Comparison of ENCODE assay signal across 18 cellular contexts in genomic region chr7:140544278-140544896, GRCh38.
DNase-seq lines count a peak whose midpoint lies in the region; ATAC-seq, FAIRE-seq and TF ChIP-seq lines count a peak whose summit lies in the region.
"Had no signal": no experiment of that assay in that cellular context is flagged by ENCODE, and none has a peak within 500 bp of the region (broad histone marks: within the 10 kb centered on the region; RNA-seq: fewer than 3 reads in every experiment).

No MANE protein-coding gene starts in this region.

- H3K4me1 ChIP-seq in Caco-2 (0 out of 2 replicates have a peak, but pooled peaks cover 11% of the 10 kb centered on the region), K562 (replicated peaks in 1 of 2; ENCODE audit: control insufficient read depth in 2 of 2, insufficient read depth in 2 of 2, low read length in 2 of 2) (peaks cover 0 to 4% of the 10 kb centered on the region in 2 experiments; a peak in 1 of 5 replicates), liver (ENCODE audit: control insufficient read depth in 4 of 4, insufficient read depth in 4 of 4, low read length in 3 of 4) (peaks cover 0 to 26% (median 15%) of the 10 kb centered on the region in 4 donors)

- H3K4me1 Mint-ChIP-seq in Caco-2 (ENCODE audit: low read depth, unreplicated experiment) = peaks cover 24% of the 10 kb centered on the region
- H3K4me1 Mint-ChIP-seq in progenitor cell of endocrine pancreas (ENCODE audit: low read depth) = peaks cover 31% of the 10 kb centered on the region

- H3K27ac ChIP-seq in K562 (ENCODE audit: extremely low read depth, low read depth, low read length) (no peak overlapping the region), liver (ENCODE audit: low read depth in 1 of 2, low read length in 2 of 2) (no peak overlapping the region)

- POLR2A ChIA-PET in Caco-2 (lab: Charles Lee) (no interaction called here), K562 (lab: Yijun Ruan, JAX) (interaction anchor here (0.7 kb wide), 1 partner anchor 11 kb away, joined by 3 read pairs; no protein-coding TSS in a partner anchor)

- no peak for TF ChIP-seq EP300 in K562 (IDR thresholded peaks at IDR 0.05; ENCODE audit: low read length)

- H2AFZ ChIP-seq in K562 (ENCODE audit: low read depth, low read length) = no peak overlapping the region

- H3K4me3 Mint-ChIP-seq in Caco-2 (ENCODE audit: unreplicated experiment) (no peak overlapping the region), progenitor cell of endocrine pancreas (ENCODE audit: low read depth) (no peak overlapping the region)

- H3K9me3 ChIP-seq in Caco-2 (no peaks in the 10 kb centered on the region), K562 (replicated peaks; ENCODE audit: control insufficient read depth, insufficient read depth, low read depth, low read length) (no peaks in the 10 kb centered on the region), liver (ENCODE audit: control insufficient read depth in 4 of 4, low read length in 3 of 4) (no peaks in the 10 kb centered on the region)
- H3K9me3 ChIP-seq: A549 had no signal

- TF ChIP-seq POLR2A in K562 (conservative IDR thresholded peaks at IDR 0.05) = no peak

- H3K9me3 Mint-ChIP-seq in Caco-2 (ENCODE audit: unreplicated experiment) (no peaks in the 10 kb centered on the region), progenitor cell of endocrine pancreas (ENCODE audit: low read depth) (no peaks in the 10 kb centered on the region)

- no peak overlapping the region for H3K4me2 ChIP-seq in K562 (ENCODE audit: insufficient read depth, low read length)
- H3K4me2 ChIP-seq: A549 had no signal

- TF ChIP-seq CTCF in Caco-2 (IDR thresholded peaks at IDR 0.05; ENCODE audit: insufficient read depth in 1 of 2, low read depth in 1 of 2, low read length in 1 of 2, severe bottlenecking in 1 of 2, unreplicated experiment in 1 of 2) (no peak), K562 (IDR thresholded peaks at IDR 0.05 in 2 of 3, conservative IDR thresholded peaks at IDR 0.05 in 1 of 3; ENCODE audit: insufficient read depth in 2 of 3, low read depth in 1 of 3, low read length in 3 of 3) (no peak), liver (IDR thresholded peaks at IDR 0.05; ENCODE audit: low read depth, low read length, missing input control) (no peak), progenitor cell of endocrine pancreas (IDR thresholded peaks at IDR 0.05; ENCODE audit: unreplicated experiment) (no peak)

- intact Hi-C loops in Caco-2 (cut with micrococcal nuclease; ENCODE audit: unreplicated experiment) = no loop called here
- intact Hi-C loops in K562 (cut with micrococcal nuclease) = no loop called here

- in situ Hi-C loops in K562 (cut with MboI) = no loop called here

- H3K36me3 Mint-ChIP-seq in Caco-2 (ENCODE audit: insufficient read depth, unreplicated experiment) = peaks cover 11% of the 10 kb centered on the region
- H3K36me3 Mint-ChIP-seq in progenitor cell of endocrine pancreas (ENCODE audit: insufficient read depth) = peaks cover 15% of the 10 kb centered on the region

- H4K20me1 ChIP-seq in K562 (replicated peaks; ENCODE audit: control insufficient read depth, insufficient read depth, low read length) = 0 out of 2 replicates have a peak, but pooled peaks cover 6% of the 10 kb centered on the region

- TF ChIP-seq RAD21 in K562 (CRISPR knock-in tag; conservative IDR thresholded peaks at IDR 0.05 in 1 of 2, IDR thresholded peaks at IDR 0.05 in 1 of 2) = no peak
- TF ChIP-seq RAD21 in liver (IDR thresholded peaks at IDR 0.05) = no peak

- H3K9ac ChIP-seq in K562 (ENCODE audit: insufficient read depth in 1 of 2, low read depth in 2 of 2, low read length in 2 of 2) (no peak overlapping the region), liver (ENCODE audit: low read depth in 1 of 2, low read length in 2 of 2) (no peak overlapping the region)

- FAIRE-seq in K562 (lab: Jason Lieb, UNC) = no peak
- FAIRE-seq: A549 had no signal

- WGBS in K562 (ENCODE audit: insufficient coverage, low coverage, missing lambda C conversion rate) = 2% methylated on average over 22 of the region's 22 CpGs
- 66% methylated on average over 22 of the region's 22 CpGs for WGBS in liver

- ATAC-seq in K562 (no peak), HG02571 (IDR thresholded peaks at IDR 0.05; ENCODE audit: unreplicated experiment) (no peak), HG03108 (IDR thresholded peaks at IDR 0.05; ENCODE audit: unreplicated experiment) (no peak)
- ATAC-seq: A549 had no signal

- H3K36me3 ChIP-seq in Caco-2 (ENCODE audit: control insufficient read depth, insufficient read depth, low read length) (no peaks in the 10 kb centered on the region), K562 (ENCODE audit: control insufficient read depth, insufficient read depth, low read length) (no peaks in the 10 kb centered on the region), liver (ENCODE audit: control insufficient read depth in 4 of 4, insufficient read depth in 3 of 4, low read depth in 1 of 4, low read length in 3 of 4) (no peaks in the 10 kb centered on the region)

- BruUV-seq in Caco-2 (replicated peaks; lab: Mats Ljungman, UMichigan) (no TSS peak), K562 (replicated peaks; lab: Mats Ljungman, UMichigan) (no TSS peak)

- H3K9me1 ChIP-seq in K562 (ENCODE audit: control insufficient read depth, insufficient read depth, low read length) = no peaks in the 10 kb centered on the region

- H3K4me3 ChIP-seq in Caco-2 (ENCODE audit: low read depth, low read length) = no peak overlapping the region
- no peak overlapping the region for H3K4me3 ChIP-seq in K562
- H3K4me3 ChIP-seq in liver (ENCODE audit: low read depth in 1 of 3, low read length in 3 of 3) = no peak overlapping the region
- H3K4me3 ChIP-seq: A549 had no signal

- no peaks in the 10 kb centered on the region for H3K79me2 ChIP-seq in K562 (ENCODE audit: control insufficient read depth, insufficient read depth, low read length)

- H3K27me3 Mint-ChIP-seq in Caco-2 (ENCODE audit: insufficient read depth, unreplicated experiment) (no peaks in the 10 kb centered on the region), progenitor cell of endocrine pancreas (no peaks in the 10 kb centered on the region)

- DNase-seq in Caco-2 = peak; percentile 30 to 47
- no peak for DNase-seq in K562 (ENCODE audit: extremely low read depth in 1 of 4, low spot score in 3 of 4)
- no peak for DNase-seq in progenitor cell of endocrine pancreas (ENCODE audit: low spot score, unreplicated experiment)
- no peak for DNase-seq in NCI-H1417 (lab: John Stamatoyannopoulos, UW)
- no peak for DNase-seq in DMS79 treated with DMSO at 0.1 percent for 48 hours (lab: John Stamatoyannopoulos, UW)
- DNase-seq: C1 segment of cervical spinal cord, EL, GOT3, Karpas-422, MM.1S, NCI-H1092 treated with DMSO at 0.1 percent for 48 hours, NCI-H1694 treated with DMSO at 0.1 percent for 48 hours, NCI-H446, NCI-H69 had no signal

- no peak overlapping the region for H3K27ac Mint-ChIP-seq in Caco-2 (ENCODE audit: unreplicated experiment)
- H3K27ac Mint-ChIP-seq in progenitor cell of endocrine pancreas = peak overlapping the region; percentile 38

- no peaks in the 10 kb centered on the region for H3K27me3 ChIP-seq in Caco-2 (replicated peaks; ENCODE audit: control insufficient read depth, insufficient read depth, low read length)
- peaks cover 56 to 89% of the 10 kb centered on the region in 2 experiments for H3K27me3 ChIP-seq in K562 (ENCODE audit: control insufficient read depth in 2 of 2, insufficient read depth in 2 of 2, low read length in 2 of 2)
- no peaks in the 10 kb centered on the region for H3K27me3 ChIP-seq in liver (ENCODE audit: control insufficient read depth in 4 of 4, insufficient read depth in 4 of 4, low read length in 3 of 4)

- CTCF ChIA-PET in Caco-2 (lab: Charles Lee) (no interaction called here), K562 (lab: Yijun Ruan, JAX; ENCODE audit: low intra/inter-chr PET ratio) (interaction anchor here (0.5 kb wide), 1 partner anchor 1121 kb away, joined by 4 read pairs; no protein-coding TSS in a partner anchor)

TF ChIP-seq in liver, 16 proteins besides CTCF, POLR2A, EP300 and RAD21:
- TF ChIP-seq HNF4A (conservative IDR thresholded peaks at IDR 0.05) (peak in 1 of 2 donors; percentile 56), GABPA (IDR thresholded peaks at IDR 0.05 in 1 of 2, conservative IDR thresholded peaks at IDR 0.05 in 1 of 2) (no peak), ZBTB33 (IDR thresholded peaks at IDR 0.05) (no peak), SP1 (IDR thresholded peaks at IDR 0.05) (peak; percentile 28)
TF ChIP-seq in liver: peak in this region for 2.

Comparison
In these comparisons a context has a peak if more than half of its experiments do, and no peak if none do; other contexts are left out.
1. DNase-seq: peak in Caco-2 (2 of 2); none in K562 (0 of 4), progenitor cell of endocrine pancreas (single experiment), NCI-H1417 (0 of 3) and DMS79 treated with DMSO at 0.1 percent for 48 hours (single experiment).